ENCODE assay signal across 14 cellular contexts in the genomic region with DNA sequence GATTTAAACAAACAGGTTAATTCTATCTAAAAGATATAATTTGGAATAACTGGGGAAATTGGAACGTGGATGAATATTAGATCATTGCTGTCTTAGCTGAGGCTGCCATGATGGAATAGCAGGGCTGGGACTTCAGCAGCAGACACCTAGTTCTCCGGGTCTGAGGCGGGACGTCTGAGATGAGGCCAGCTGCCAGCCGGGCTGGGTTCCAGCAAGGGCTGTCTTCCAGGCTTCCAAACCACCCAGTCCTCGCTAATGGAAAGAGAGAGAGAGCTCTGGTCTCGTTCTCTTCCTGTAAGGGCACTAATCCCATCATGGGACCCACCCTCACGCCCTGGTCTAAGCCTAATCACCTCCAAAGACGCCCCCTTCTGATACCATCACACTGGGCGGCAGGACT.
DNase-seq lines count a peak whose midpoint lies in the region; ATAC-seq, FAIRE-seq and TF ChIP-seq lines count a peak whose summit lies in the region.
"Had no signal": no experiment of that assay in that cellular context is flagged by ENCODE, and none has a peak within 500 bp of the region (broad histone marks: within the 10 kb centered on the region; RNA-seq: fewer than 3 reads in every experiment).

No MANE protein-coding gene starts in this region.

- H3K4me1 Mint-ChIP-seq in GM23338: peaks cover 16% of the 10 kb centered on the region

- in situ Hi-C loops in gastrocnemius medialis (cut with MboI; ENCODE audit: low sequenced_read_pairs in 4 of 4): no loop called here

- peaks cover 6% of the 10 kb centered on the region for H3K27me3 Mint-ChIP-seq in GM23338 (ENCODE audit: insufficient read depth, low read depth, poor library complexity)

- H3K9me3 ChIP-seq in kidney (ENCODE audit: control insufficient read depth in 1 of 2, low read length in 2 of 2) (peaks cover 0 to 9% of the 10 kb centered on the region in 2 donors), gastrocnemius medialis (no peaks in the 10 kb centered on the region)
- H3K9me3 ChIP-seq: SJSA1 had no signal

- TF ChIP-seq CTCF in GM23338 (conservative IDR thresholded peaks at IDR 0.05; ENCODE audit: low read depth in 2 of 2) (no peak), VCaP (conservative IDR thresholded peaks at IDR 0.05) (no peak), kidney (IDR thresholded peaks at IDR 0.05; ENCODE audit: borderline replicate concordance, extremely low read depth, insufficient read depth) (no peak), gastrocnemius medialis (IDR thresholded peaks at IDR 0.05 in 4 of 5, conservative IDR thresholded peaks at IDR 0.05 in 1 of 5) (no peak)

- no peaks in the 10 kb centered on the region for H3K36me3 ChIP-seq in GM23338 (ENCODE audit: insufficient read depth)
- H3K36me3 ChIP-seq in kidney (ENCODE audit: control insufficient read depth in 1 of 2, insufficient read depth in 2 of 2, low read length in 2 of 2): no peaks in the 10 kb centered on the region
- no peaks in the 10 kb centered on the region for H3K36me3 ChIP-seq in gastrocnemius medialis
- H3K36me3 ChIP-seq: SJSA1 had no signal

- no peaks in the 10 kb centered on the region for H4K20me1 ChIP-seq in GM23338 (replicated peaks; ENCODE audit: insufficient read depth)

- H2AFZ ChIP-seq in GM23338: no peak overlapping the region

- no peak for ATAC-seq in GM23338
- no peak for ATAC-seq in gastrocnemius medialis

- H3K79me2 ChIP-seq in GM23338 (replicated peaks; ENCODE audit: insufficient read depth): no peaks in the 10 kb centered on the region

- no peak overlapping the region for H3K9ac ChIP-seq in kidney (ENCODE audit: low read length in 2 of 2)

- H3K27ac ChIP-seq in GM23338 (ENCODE audit: low read depth) (no peak overlapping the region), VCaP (peak overlapping the region; percentile 16; the same call in 1 of the 2 replicates), kidney (ENCODE audit: low read depth in 2 of 2, low read length in 2 of 2) (no peak overlapping the region), gastrocnemius medialis (no peak overlapping the region)
- H3K27ac ChIP-seq: SJSA1 had no signal

- FAIRE-seq in kidney (lab: Jason Lieb, UNC): no peak
- FAIRE-seq: A204.1, GM19239 had no signal

- TF ChIP-seq POLR2A in gastrocnemius medialis (IDR thresholded peaks at IDR 0.05): no peak

- H3K36me3 Mint-ChIP-seq in GM23338 (ENCODE audit: low read depth): peaks cover 15% of the 10 kb centered on the region; the same call in 2 of the 3 replicates

- H3K4me3 ChIP-seq in GM23338 (no peak overlapping the region), kidney (ENCODE audit: low read length in 2 of 2) (no peak overlapping the region), gastrocnemius medialis (no peak overlapping the region)
- H3K4me3 ChIP-seq: SJSA1 had no signal

- H3K4me3 Mint-ChIP-seq in GM23338: no peak overlapping the region

- H3K4me1 ChIP-seq in GM23338 (ENCODE audit: insufficient read depth) (peaks cover 14% of the 10 kb centered on the region), kidney (ENCODE audit: control insufficient read depth in 1 of 2, insufficient read depth in 1 of 2, low read depth in 1 of 2, low read length in 2 of 2) (no peaks in the 10 kb centered on the region), gastrocnemius medialis (no peaks in the 10 kb centered on the region)
- H3K4me1 ChIP-seq: SJSA1 had no signal

- H3K4me2 ChIP-seq in GM23338: peak overlapping the region; percentile 67; the same call in 1 of the 2 replicates

- intact Hi-C loops in kidney (cut with DNase I) (no loop called here), gastrocnemius medialis (cut with DNase I; ENCODE audit: low total_unique reads) (no loop called here)

- DNase-seq in NCI-H2196 treated with DMSO at 0.1 percent for 48 hours (lab: John Stamatoyannopoulos, UW; ENCODE audit: unreplicated experiment): peak; percentile 17
- no peak for DNase-seq in NCI-H2196 (lab: John Stamatoyannopoulos, UW; ENCODE audit: unreplicated experiment)
- DNase-seq in GM23338 (ENCODE audit: low spot score): no peak
- peak; percentile 47 for DNase-seq in myocyte (ENCODE audit: low read depth)
- DNase-seq in kidney: no peak
- DNase-seq in gastrocnemius medialis: no peak
- no peak for DNase-seq in NCI-H446 treated with DMSO at 0.1 percent for 48 hours (lab: John Stamatoyannopoulos, UW)
- DNase-seq: DMS53, HCEC 1CT, NCI-H2081 had no signal

- H3K9me3 Mint-ChIP-seq in GM23338: peaks cover 27% of the 10 kb centered on the region

- H3K27me3 ChIP-seq in GM23338 (ENCODE audit: insufficient read depth) (no peaks in the 10 kb centered on the region), gastrocnemius medialis (peaks cover 2 to 17% (median 5%) of the 10 kb centered on the region in 3 donors)

- H3K9me2 ChIP-seq in GM23338 (ENCODE audit: insufficient read depth): no peaks in the 10 kb centered on the region

- H3K27ac Mint-ChIP-seq in GM23338: no peak overlapping the region

- H3F3A ChIP-seq in GM23338 (replicated peaks; ENCODE audit: low read depth): no peaks in the 10 kb centered on the region

TF ChIP-seq in GM23338, 12 proteins besides CTCF, POLR2A, EP300 and RAD21 (continues in another document):
- TF ChIP-seq NANOG (IDR thresholded peaks at IDR 0.05; ENCODE audit: borderline replicate concordance) (no peak), ZNF114 (CRISPR knock-in tag; IDR thresholded peaks at IDR 0.05) (no peak), ZNF331 (CRISPR knock-in tag; IDR thresholded peaks at IDR 0.05; ENCODE audit: low read depth) (no peak), POLR2AphosphoS5 (IDR thresholded peaks at IDR 0.05; ENCODE audit: low read depth) (no peak), STAT1 (IDR thresholded peaks at IDR 0.05; ENCODE audit: unreplicated experiment) (no peak), CREB1 (CRISPR knock-in tag; IDR thresholded peaks at IDR 0.05; ENCODE audit: low read depth) (no peak), JUNB (IDR thresholded peaks at IDR 0.05; ENCODE audit: unreplicated experiment) (no peak), EZH2 (IDR thresholded peaks at IDR 0.05; ENCODE audit: low read depth, unreplicated experiment) (no peak)
- TF ChIP-seq, protein P1, sequence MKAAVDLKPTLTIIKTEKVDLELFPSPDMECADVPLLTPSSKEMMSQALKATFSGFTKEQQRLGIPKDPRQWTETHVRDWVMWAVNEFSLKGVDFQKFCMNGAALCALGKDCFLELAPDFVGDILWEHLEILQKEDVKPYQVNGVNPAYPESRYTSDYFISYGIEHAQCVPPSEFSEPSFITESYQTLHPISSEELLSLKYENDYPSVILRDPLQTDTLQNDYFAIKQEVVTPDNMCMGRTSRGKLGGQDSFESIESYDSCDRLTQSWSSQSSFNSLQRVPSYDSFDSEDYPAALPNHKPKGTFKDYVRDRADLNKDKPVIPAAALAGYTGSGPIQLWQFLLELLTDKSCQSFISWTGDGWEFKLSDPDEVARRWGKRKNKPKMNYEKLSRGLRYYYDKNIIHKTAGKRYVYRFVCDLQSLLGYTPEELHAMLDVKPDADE (IDR thresholded peaks at IDR 0.05): no peak
- TF ChIP-seq, protein P2, sequence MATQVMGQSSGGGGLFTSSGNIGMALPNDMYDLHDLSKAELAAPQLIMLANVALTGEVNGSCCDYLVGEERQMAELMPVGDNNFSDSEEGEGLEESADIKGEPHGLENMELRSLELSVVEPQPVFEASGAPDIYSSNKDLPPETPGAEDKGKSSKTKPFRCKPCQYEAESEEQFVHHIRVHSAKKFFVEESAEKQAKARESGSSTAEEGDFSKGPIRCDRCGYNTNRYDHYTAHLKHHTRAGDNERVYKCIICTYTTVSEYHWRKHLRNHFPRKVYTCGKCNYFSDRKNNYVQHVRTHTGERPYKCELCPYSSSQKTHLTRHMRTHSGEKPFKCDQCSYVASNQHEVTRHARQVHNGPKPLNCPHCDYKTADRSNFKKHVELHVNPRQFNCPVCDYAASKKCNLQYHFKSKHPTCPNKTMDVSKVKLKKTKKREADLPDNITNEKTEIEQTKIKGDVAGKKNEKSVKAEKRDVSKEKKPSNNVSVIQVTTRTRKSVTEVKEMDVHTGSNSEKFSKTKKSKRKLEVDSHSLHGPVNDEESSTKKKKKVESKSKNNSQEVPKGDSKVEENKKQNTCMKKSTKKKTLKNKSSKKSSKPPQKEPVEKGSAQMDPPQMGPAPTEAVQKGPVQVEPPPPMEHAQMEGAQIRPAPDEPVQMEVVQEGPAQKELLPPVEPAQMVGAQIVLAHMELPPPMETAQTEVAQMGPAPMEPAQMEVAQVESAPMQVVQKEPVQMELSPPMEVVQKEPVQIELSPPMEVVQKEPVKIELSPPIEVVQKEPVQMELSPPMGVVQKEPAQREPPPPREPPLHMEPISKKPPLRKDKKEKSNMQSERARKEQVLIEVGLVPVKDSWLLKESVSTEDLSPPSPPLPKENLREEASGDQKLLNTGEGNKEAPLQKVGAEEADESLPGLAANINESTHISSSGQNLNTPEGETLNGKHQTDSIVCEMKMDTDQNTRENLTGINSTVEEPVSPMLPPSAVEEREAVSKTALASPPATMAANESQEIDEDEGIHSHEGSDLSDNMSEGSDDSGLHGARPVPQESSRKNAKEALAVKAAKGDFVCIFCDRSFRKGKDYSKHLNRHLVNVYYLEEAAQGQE (IDR thresholded peaks at IDR 0.05; ENCODE audit: unreplicated experiment): no peak

Comparison
In these comparisons a context has a peak if more than half of its experiments do, and no peak if none do; other contexts are left out.
1. DNase-seq: peak in NCI-H2196 treated with DMSO at 0.1 percent for 48 hours (single experiment) and myocyte (single experiment); none in NCI-H2196 (single experiment), GM23338 (single experiment), kidney (single experiment), gastrocnemius medialis (0 of 2) and NCI-H446 treated with DMSO at 0.1 percent for 48 hours (single experiment).